1 cellular context compared by ENCODE assay signal in genomic region chr19:34998777-34999497, GRCh38.
TF ChIP-seq lines count a peak whose summit lies in the region.

No MANE protein-coding gene starts in this region.

TF ChIP-seq in HepG2, 621 proteins besides CTCF, POLR2A, EP300 and RAD21 (continued from another document):
- TF ChIP-seq ELF3 (CRISPR knock-in tag; IDR thresholded peaks at IDR 0.05) = 0 out of 2 replicates have a peak, but pooled peaks have one; percentile 34
- peak; percentile 54; the same call in 1 of the 2 replicates for TF ChIP-seq ARID2 (CRISPR knock-in tag; IDR thresholded peaks at IDR 0.05; ENCODE audit: borderline replicate concordance)
- TF ChIP-seq, protein P1, sequence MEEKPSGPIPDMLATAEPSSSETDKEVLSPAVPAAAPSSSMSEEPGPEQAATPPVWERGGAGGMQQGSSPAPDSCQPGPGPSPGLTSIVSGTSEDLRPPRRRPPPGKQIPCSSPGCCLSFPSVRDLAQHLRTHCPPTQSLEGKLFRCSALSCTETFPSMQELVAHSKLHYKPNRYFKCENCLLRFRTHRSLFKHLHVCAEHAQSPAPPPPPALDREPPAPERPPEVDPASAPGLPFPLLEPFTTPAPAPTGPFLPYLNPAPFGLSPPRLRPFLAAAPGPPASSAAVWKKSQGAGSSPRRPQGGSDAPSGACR (CRISPR knock-in tag; IDR thresholded peaks at IDR 0.05) = peak; percentile 53; the same call in 1 of the 2 replicates
- peak; percentile 1; the same call in 1 of the 2 replicates for TF ChIP-seq ZNF230 (CRISPR knock-in tag; IDR thresholded peaks at IDR 0.05)
- TF ChIP-seq PCBP2 (optimal IDR thresholded peaks at IDR 0.05; ENCODE audit: low read depth, low read length, poor library complexity, severe bottlenecking) = peak; percentile 15
- TF ChIP-seq, protein P2, sequence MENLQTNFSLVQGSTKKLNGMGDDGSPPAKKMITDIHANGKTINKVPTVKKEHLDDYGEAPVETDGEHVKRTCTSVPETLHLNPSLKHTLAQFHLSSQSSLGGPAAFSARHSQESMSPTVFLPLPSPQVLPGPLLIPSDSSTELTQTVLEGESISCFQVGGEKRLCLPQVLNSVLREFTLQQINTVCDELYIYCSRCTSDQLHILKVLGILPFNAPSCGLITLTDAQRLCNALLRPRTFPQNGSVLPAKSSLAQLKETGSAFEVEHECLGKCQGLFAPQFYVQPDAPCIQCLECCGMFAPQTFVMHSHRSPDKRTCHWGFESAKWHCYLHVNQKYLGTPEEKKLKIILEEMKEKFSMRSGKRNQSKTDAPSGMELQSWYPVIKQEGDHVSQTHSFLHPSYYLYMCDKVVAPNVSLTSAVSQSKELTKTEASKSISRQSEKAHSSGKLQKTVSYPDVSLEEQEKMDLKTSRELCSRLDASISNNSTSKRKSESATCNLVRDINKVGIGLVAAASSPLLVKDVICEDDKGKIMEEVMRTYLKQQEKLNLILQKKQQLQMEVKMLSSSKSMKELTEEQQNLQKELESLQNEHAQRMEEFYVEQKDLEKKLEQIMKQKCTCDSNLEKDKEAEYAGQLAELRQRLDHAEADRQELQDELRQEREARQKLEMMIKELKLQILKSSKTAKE (CRISPR knock-in tag; IDR thresholded peaks at IDR 0.05; ENCODE audit: borderline replicate concordance) = peak; percentile 24; the same call in 1 of the 2 replicates
- TF ChIP-seq ZNF33B (CRISPR knock-in tag; IDR thresholded peaks at IDR 0.05) = no peak
- TF ChIP-seq ZMYM4 (CRISPR knock-in tag; IDR thresholded peaks at IDR 0.05) = 0 out of 2 replicates have a peak, but pooled peaks have one; percentile 5
- no peak for TF ChIP-seq BRCA1 (CRISPR knock-in tag; IDR thresholded peaks at IDR 0.05)
- peak; percentile 32; the same call in 1 of the 2 replicates for TF ChIP-seq HDAC2 (CRISPR knock-in tag; IDR thresholded peaks at IDR 0.05)
- peak; percentile 18 for TF ChIP-seq YY1 (IDR thresholded peaks at IDR 0.05; ENCODE audit: insufficient read depth, insufficient replicate concordance, low read depth, low read length)
- TF ChIP-seq, protein P3, sequence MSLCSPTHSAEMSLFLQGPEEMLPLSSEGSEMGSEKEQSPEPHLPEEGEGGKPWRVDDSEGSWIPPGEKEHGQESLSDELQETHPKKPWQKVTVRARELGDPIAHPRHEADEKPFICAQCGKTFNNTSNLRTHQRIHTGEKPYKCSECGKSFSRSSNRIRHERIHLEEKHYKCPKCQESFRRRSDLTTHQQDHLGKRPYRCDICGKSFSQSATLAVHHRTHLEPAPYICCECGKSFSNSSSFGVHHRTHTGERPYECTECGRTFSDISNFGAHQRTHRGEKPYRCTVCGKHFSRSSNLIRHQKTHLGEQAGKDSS (CRISPR knock-in tag; IDR thresholded peaks at IDR 0.05; ENCODE audit: borderline replicate concordance, low read depth) = no peak
- TF ChIP-seq ZSCAN9 (CRISPR knock-in tag; IDR thresholded peaks at IDR 0.05; ENCODE audit: borderline replicate concordance) = peak; percentile 48; the same call in 1 of the 2 replicates
- 0 out of 2 replicates have a peak, but pooled peaks have one; percentile 43 for TF ChIP-seq ZNF274 (CRISPR knock-in tag; IDR thresholded peaks at IDR 0.05)
- peak; percentile 19; the same call in 1 of the 2 replicates for TF ChIP-seq IKZF5 (CRISPR knock-in tag; IDR thresholded peaks at IDR 0.05)
- TF ChIP-seq, protein P4, sequence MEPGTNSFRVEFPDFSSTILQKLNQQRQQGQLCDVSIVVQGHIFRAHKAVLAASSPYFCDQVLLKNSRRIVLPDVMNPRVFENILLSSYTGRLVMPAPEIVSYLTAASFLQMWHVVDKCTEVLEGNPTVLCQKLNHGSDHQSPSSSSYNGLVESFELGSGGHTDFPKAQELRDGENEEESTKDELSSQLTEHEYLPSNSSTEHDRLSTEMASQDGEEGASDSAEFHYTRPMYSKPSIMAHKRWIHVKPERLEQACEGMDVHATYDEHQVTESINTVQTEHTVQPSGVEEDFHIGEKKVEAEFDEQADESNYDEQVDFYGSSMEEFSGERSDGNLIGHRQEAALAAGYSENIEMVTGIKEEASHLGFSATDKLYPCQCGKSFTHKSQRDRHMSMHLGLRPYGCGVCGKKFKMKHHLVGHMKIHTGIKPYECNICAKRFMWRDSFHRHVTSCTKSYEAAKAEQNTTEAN (CRISPR knock-in tag; conservative IDR thresholded peaks at IDR 0.05) = 0 out of 2 replicates have a peak, but pooled peaks have one; percentile 47
- peak; percentile 44; the same call in 1 of the 2 replicates for TF ChIP-seq NR2F6 (IDR thresholded peaks at IDR 0.05)
- peak; percentile 61; the same call in 1 of the 2 replicates for TF ChIP-seq NR2F6 (CRISPR knock-in tag; IDR thresholded peaks at IDR 0.05)
- no peak for TF ChIP-seq ZNF562 (CRISPR knock-in tag; IDR thresholded peaks at IDR 0.05; ENCODE audit: borderline replicate concordance)
- peak; percentile 51; the same call in 1 of the 2 replicates for TF ChIP-seq MTA1 (CRISPR knock-in tag; IDR thresholded peaks at IDR 0.05; ENCODE audit: borderline replicate concordance)
- no peak for TF ChIP-seq ZNF549 (CRISPR knock-in tag; IDR thresholded peaks at IDR 0.05)
- TF ChIP-seq IRF9 (CRISPR knock-in tag; IDR thresholded peaks at IDR 0.05; ENCODE audit: borderline replicate concordance) = no peak
- TF ChIP-seq SOX13 (IDR thresholded peaks at IDR 0.05) = no peak
- TF ChIP-seq SOX13 (CRISPR knock-in tag; conservative IDR thresholded peaks at IDR 0.05 in 1 of 2, IDR thresholded peaks at IDR 0.05 in 1 of 2) = no peak; a peak in 1 of 4 replicates
- TF ChIP-seq, protein P5, sequence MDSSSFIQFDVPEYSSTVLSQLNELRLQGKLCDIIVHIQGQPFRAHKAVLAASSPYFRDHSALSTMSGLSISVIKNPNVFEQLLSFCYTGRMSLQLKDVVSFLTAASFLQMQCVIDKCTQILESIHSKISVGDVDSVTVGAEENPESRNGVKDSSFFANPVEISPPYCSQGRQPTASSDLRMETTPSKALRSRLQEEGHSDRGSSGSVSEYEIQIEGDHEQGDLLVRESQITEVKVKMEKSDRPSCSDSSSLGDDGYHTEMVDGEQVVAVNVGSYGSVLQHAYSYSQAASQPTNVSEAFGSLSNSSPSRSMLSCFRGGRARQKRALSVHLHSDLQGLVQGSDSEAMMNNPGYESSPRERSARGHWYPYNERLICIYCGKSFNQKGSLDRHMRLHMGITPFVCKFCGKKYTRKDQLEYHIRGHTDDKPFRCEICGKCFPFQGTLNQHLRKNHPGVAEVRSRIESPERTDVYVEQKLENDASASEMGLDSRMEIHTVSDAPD (CRISPR knock-in tag; IDR thresholded peaks at IDR 0.05) = 0 out of 2 replicates have a peak, but pooled peaks have one; percentile 18
- TF ChIP-seq PAXIP1 (CRISPR knock-in tag; conservative IDR thresholded peaks at IDR 0.05) = peak; percentile 17; the same call in 1 of the 2 replicates
- 0 out of 2 replicates have a peak, but pooled peaks have one; percentile 31 for TF ChIP-seq ZNF329 (CRISPR knock-in tag; IDR thresholded peaks at IDR 0.05; ENCODE audit: low read depth)
- TF ChIP-seq ZFP90 (CRISPR knock-in tag; IDR thresholded peaks at IDR 0.05; ENCODE audit: borderline replicate concordance) = peak; percentile 72; the same call in 1 of the 2 replicates
- 0 out of 2 replicates have a peak, but pooled peaks have one; percentile 43 for TF ChIP-seq ZNF564 (CRISPR knock-in tag; IDR thresholded peaks at IDR 0.05)
- TF ChIP-seq, protein P6, sequence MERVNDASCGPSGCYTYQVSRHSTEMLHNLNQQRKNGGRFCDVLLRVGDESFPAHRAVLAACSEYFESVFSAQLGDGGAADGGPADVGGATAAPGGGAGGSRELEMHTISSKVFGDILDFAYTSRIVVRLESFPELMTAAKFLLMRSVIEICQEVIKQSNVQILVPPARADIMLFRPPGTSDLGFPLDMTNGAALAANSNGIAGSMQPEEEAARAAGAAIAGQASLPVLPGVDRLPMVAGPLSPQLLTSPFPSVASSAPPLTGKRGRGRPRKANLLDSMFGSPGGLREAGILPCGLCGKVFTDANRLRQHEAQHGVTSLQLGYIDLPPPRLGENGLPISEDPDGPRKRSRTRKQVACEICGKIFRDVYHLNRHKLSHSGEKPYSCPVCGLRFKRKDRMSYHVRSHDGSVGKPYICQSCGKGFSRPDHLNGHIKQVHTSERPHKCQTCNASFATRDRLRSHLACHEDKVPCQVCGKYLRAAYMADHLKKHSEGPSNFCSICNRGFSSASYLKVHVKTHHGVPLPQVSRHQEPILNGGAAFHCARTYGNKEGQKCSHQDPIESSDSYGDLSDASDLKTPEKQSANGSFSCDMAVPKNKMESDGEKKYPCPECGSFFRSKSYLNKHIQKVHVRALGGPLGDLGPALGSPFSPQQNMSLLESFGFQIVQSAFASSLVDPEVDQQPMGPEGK (CRISPR knock-in tag; IDR thresholded peaks at IDR 0.05) = peak; percentile 45; the same call in 1 of the 2 replicates
- peak; percentile 38; the same call in 1 of the 2 replicates for TF ChIP-seq MYC (CRISPR knock-in tag; IDR thresholded peaks at IDR 0.05; ENCODE audit: borderline replicate concordance)
- peak; percentile 55; the same call in 1 of the 2 replicates for TF ChIP-seq MEIS2 (CRISPR knock-in tag; IDR thresholded peaks at IDR 0.05)
